Comparison of ENCODE assay signal across 19 cellular contexts in genomic region chr4:190179740-190180094, GRCh38. TPM values are rescaled to one million over a fixed set of nuclear protein-coding genes. Genes with fewer than 3 reads are reported as not detected.
DNase-seq lines count a peak whose midpoint lies in the region; ATAC-seq and TF ChIP-seq lines count a peak whose summit lies in the region.
"Not testable (repeated sequence)": the region's sequence is repeated elsewhere in the genome, so short reads cannot be mapped to it uniquely, and the experiment has no call there.
"Had no signal": no experiment of that assay in that cellular context is flagged by ENCODE, and none has a peak within 500 bp of the region (broad histone marks: within the 10 kb centered on the region; RNA-seq: fewer than 3 reads in every experiment).

No MANE protein-coding gene starts in this region.

- not testable (repeated sequence) for H3K4me1 Mint-ChIP-seq in effector memory CD8-positive, alpha-beta T cell (ENCODE audit: low read depth in 2 of 2)

- TF ChIP-seq CTCF in RWPE2 (IDR thresholded peaks at IDR 0.05; ENCODE audit: poor library complexity, severe bottlenecking); left lung (IDR thresholded peaks at IDR 0.05): not testable (repeated sequence)

- H3K27ac ChIP-seq in RWPE2 (ENCODE audit: poor library complexity, severe bottlenecking); left lung: not testable (repeated sequence)

- H3K9me3 ChIP-seq in RWPE2 (ENCODE audit: severe bottlenecking); left lung: not testable (repeated sequence)

- not testable (repeated sequence) for H3K36me3 Mint-ChIP-seq in effector memory CD8-positive, alpha-beta T cell (ENCODE audit: insufficient read depth)

- not testable (repeated sequence) for H3K27me3 ChIP-seq in RWPE2 (ENCODE audit: insufficient read depth, poor library complexity, severe bottlenecking); left lung

- intact Hi-C loops in left lung (cut with DNase I); sciatic nerve (cut with DNase I): not testable (repeated sequence)

- H3K9me3 Mint-ChIP-seq in effector memory CD8-positive, alpha-beta T cell, result not testable (repeated sequence)

- H3K4me3 ChIP-seq in RWPE2 (ENCODE audit: severe bottlenecking); left lung: not testable (repeated sequence)

- H3K4me3 Mint-ChIP-seq in effector memory CD8-positive, alpha-beta T cell, result not testable (repeated sequence)

- H3K36me3 ChIP-seq in RWPE2 (ENCODE audit: low read depth); left lung: not testable (repeated sequence)

- TF ChIP-seq POLR2A in GM18505 (IDR thresholded peaks at IDR 0.05; ENCODE audit: borderline replicate concordance, extremely low read depth, insufficient read depth, insufficient read length), result not testable (repeated sequence)

- H3K27me3 Mint-ChIP-seq in effector memory CD8-positive, alpha-beta T cell, result not testable (repeated sequence)

- ATAC-seq in GM18505 (IDR thresholded peaks at IDR 0.05; ENCODE audit: unreplicated experiment) (peak; percentile 25), GM19455 (IDR thresholded peaks at IDR 0.05; ENCODE audit: unreplicated experiment) (peak; percentile 23), HG02588 (IDR thresholded peaks at IDR 0.05; ENCODE audit: unreplicated experiment) (peak; percentile 30), HG03378 (IDR thresholded peaks at IDR 0.05; ENCODE audit: unreplicated experiment) (peak; percentile 34), RWPE2 (ENCODE audit: low read depth) (peak; percentile 41; the same call in 2 of the 3 replicates), left lung (peak; percentile 48), sciatic nerve (peak; percentile 66)
- peak; percentile 14 for ATAC-seq in effector memory CD8-positive, alpha-beta T cell (replicated peaks)

- DNase-seq in RWPE2 (ENCODE audit: low spot score); effector memory CD8-positive, alpha-beta T cell; left lung; sciatic nerve (ENCODE audit: low spot score): not testable (repeated sequence)

- H3K27ac Mint-ChIP-seq in effector memory CD8-positive, alpha-beta T cell, result not testable (repeated sequence)

- not testable (repeated sequence) for H3K4me1 ChIP-seq in RWPE2 (ENCODE audit: insufficient read depth, poor library complexity, severe bottlenecking); left lung

RNA-seq across cellular contexts. Expression of gene DUX4, which starts 6.1 kb away (rescaled TPM):
- total RNA-seq in left lung (not detected), sciatic nerve (not detected)
- total RNA-seq: activated naive CD8-positive, alpha-beta T cell treated with anti-CD3 and anti-CD28 coated beads, Interleukin-2, amount 10 ng/mL, durations not matched to agents 7 days and 5 days; endothelial cell of umbilical vein; G401; mesenteric fat pad; naive thymus-derived CD8-positive, alpha-beta T cell; osteoblast; SJCRH30; spleen; T-cell; thoracic aorta; vagina had no signal

Comparison
In these comparisons a context has a peak if more than half of its experiments do, and no peak if none do; other contexts are left out.
1. ATAC-seq: peak in every context shown above with its lines; median percentile 66 in sciatic nerve; 48 in left lung; 41 in RWPE2; 34 in HG03378; 30 in HG02588; 25 in GM18505; 23 in GM19455; 14 in effector memory CD8-positive, alpha-beta T cell.